8 cellular contexts compared by ENCODE assay signal in the genomic region with DNA sequence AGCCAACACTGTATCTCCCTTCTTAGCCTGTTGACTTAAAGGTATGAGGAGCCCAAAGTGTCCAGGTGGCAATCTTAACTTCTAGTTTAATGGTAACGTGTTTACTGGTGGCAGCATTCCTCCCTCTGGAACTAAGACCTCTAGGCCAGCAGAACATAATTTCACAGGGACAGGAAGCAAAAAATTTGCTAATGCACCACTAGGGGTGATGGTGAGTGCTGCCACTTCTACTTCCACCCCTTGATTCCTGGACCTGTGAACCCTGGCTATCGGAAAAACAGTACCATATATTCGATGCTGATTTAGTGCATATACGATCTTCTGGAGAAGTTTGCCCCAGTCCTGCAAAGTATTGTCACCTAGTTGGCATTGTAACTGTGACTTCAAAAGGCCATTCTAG.
DNase-seq lines count a peak whose midpoint lies in the region; ATAC-seq and TF ChIP-seq lines count a peak whose summit lies in the region.
"Not testable (repeated sequence)": the region's sequence is repeated elsewhere in the genome, so short reads cannot be mapped to it uniquely, and the experiment has no call there.

No MANE protein-coding gene starts in this region.

- in situ Hi-C loops in brain microvascular endothelial cell (cut with HindIII; ENCODE audit: low pct_ligation_motif_present, low sequenced_read_pairs): not testable (repeated sequence)

- POLR2A ChIA-PET in OCI-LY7 (lab: Charles Lee): not testable (repeated sequence)

- H3K9me2 ChIP-seq in OCI-LY7 (ENCODE audit: insufficient read depth, low read length): not testable (repeated sequence)

- TF ChIP-seq CTCF in AG09309 (IDR thresholded peaks at IDR 0.05; ENCODE audit: control insufficient read depth, insufficient read depth, low read depth, low read length, missing control alignments) (peak; percentile 13), GM12865 (IDR thresholded peaks at IDR 0.05; ENCODE audit: insufficient read depth, low read depth, low read length, missing control alignments) (peak; percentile 18), HFF-Myc (IDR thresholded peaks at IDR 0.05; ENCODE audit: low read depth, low read length, missing control alignments) (peak; percentile 20), OCI-LY7 (conservative IDR thresholded peaks at IDR 0.05; ENCODE audit: low read length) (peak; percentile 43), brain microvascular endothelial cell (IDR thresholded peaks at IDR 0.05; ENCODE audit: low read depth, low read length, missing control alignments) (peak; percentile 42), endodermal cell (conservative IDR thresholded peaks at IDR 0.05) (peak; percentile 63), foreskin keratinocyte (conservative IDR thresholded peaks at IDR 0.05) (peak; percentile 17), osteocyte (IDR thresholded peaks at IDR 0.05) (peak; percentile 22)

- not testable (repeated sequence) for H3K4me2 ChIP-seq in OCI-LY7 (ENCODE audit: low read length)

- H3K36me3 ChIP-seq in OCI-LY7 (ENCODE audit: insufficient read depth, low read length); brain microvascular endothelial cell (replicated peaks); endodermal cell (ENCODE audit: control insufficient read depth, insufficient read depth, low read length): not testable (repeated sequence)

- not testable (repeated sequence) for DNase-seq in AG09309 (ENCODE audit: low read depth); GM12865 (ENCODE audit: low read depth); HFF-Myc (ENCODE audit: extremely low read depth, low read depth); OCI-LY7 (ENCODE audit: low spot score); brain microvascular endothelial cell; endodermal cell; foreskin keratinocyte; osteocyte (ENCODE audit: extremely low spot score, unreplicated experiment)

- CTCF ChIA-PET in OCI-LY7 (lab: Charles Lee; ENCODE audit: unreplicated experiment): not testable (repeated sequence)

- H3K9ac ChIP-seq in endodermal cell (ENCODE audit: extremely low read depth, low read length, poor library complexity, severe bottlenecking): not testable (repeated sequence)

- peaks cover 22% of the 10 kb centered on the region for H3K36me3 Mint-ChIP-seq in endodermal cell (ENCODE audit: low read depth)
- H3K36me3 Mint-ChIP-seq in osteocyte (ENCODE audit: unreplicated experiment): not testable (repeated sequence)

- not testable (repeated sequence) for H3K9me3 ChIP-seq in OCI-LY7 (ENCODE audit: low read length)
- H3K9me3 ChIP-seq in endodermal cell (ENCODE audit: control insufficient read depth, low read length): peaks cover 14% of the 10 kb centered on the region

- H3K79me2 ChIP-seq in OCI-LY7 (ENCODE audit: insufficient read depth, low read depth, low read length): not testable (repeated sequence)

- H3K27me3 ChIP-seq in brain microvascular endothelial cell (replicated peaks); endodermal cell (ENCODE audit: control insufficient read depth, insufficient read depth, low read length, poor library complexity, severe bottlenecking); foreskin keratinocyte: not testable (repeated sequence)

- H2AFZ ChIP-seq in OCI-LY7 (ENCODE audit: low read length): not testable (repeated sequence)

- not testable (repeated sequence) for H3K27ac ChIP-seq in OCI-LY7 (ENCODE audit: low read depth, low read length, poor library complexity, severe bottlenecking); brain microvascular endothelial cell; endodermal cell (ENCODE audit: low read depth, low read length); foreskin keratinocyte

- H3K4me1 Mint-ChIP-seq in endodermal cell; osteocyte (ENCODE audit: unreplicated experiment): not testable (repeated sequence)

- not testable (repeated sequence) for BruUV-seq in OCI-LY7 (replicated peaks; lab: Mats Ljungman, UMichigan)

- H3K27ac Mint-ChIP-seq in endodermal cell; osteocyte (ENCODE audit: unreplicated experiment): not testable (repeated sequence)

- 92 to 95% methylated on average over 4 of the region's 4 CpGs for WGBS in endodermal cell (ENCODE audit: insufficient coverage in 1 of 2, insufficient read length in 1 of 2), 2 experiments

- not testable (repeated sequence) for H3K27me3 Mint-ChIP-seq in endodermal cell (ENCODE audit: insufficient read depth); osteocyte (ENCODE audit: unreplicated experiment)

- intact Hi-C loops in OCI-LY7 (cut with micrococcal nuclease; ENCODE audit: unreplicated experiment): not testable (repeated sequence)

- H3K9me3 Mint-ChIP-seq in endodermal cell (peaks cover 32% of the 10 kb centered on the region), osteocyte (ENCODE audit: unreplicated experiment) (peaks cover 11% of the 10 kb centered on the region)

- ATAC-seq in foreskin keratinocyte: not testable (repeated sequence)

- not testable (repeated sequence) for H3K4me3 Mint-ChIP-seq in endodermal cell; osteocyte (ENCODE audit: unreplicated experiment)

- H4K20me1 ChIP-seq in OCI-LY7 (ENCODE audit: insufficient read depth, low read length): not testable (repeated sequence)

- H3K4me3 ChIP-seq in AG09309 (ENCODE audit: control insufficient read depth, low read depth, low read length); GM12865 (ENCODE audit: low read depth, low read length); HFF-Myc (replicated peaks; ENCODE audit: low read depth, low read length); OCI-LY7 (ENCODE audit: low read depth, low read length, poor library complexity, severe bottlenecking); brain microvascular endothelial cell (ENCODE audit: low read depth, low read length); endodermal cell (ENCODE audit: low read length): not testable (repeated sequence)

- not testable (repeated sequence) for H3K4me1 ChIP-seq in OCI-LY7 (ENCODE audit: insufficient read depth, low read length, poor library complexity, severe bottlenecking); endodermal cell (ENCODE audit: control insufficient read depth, insufficient read depth, low read length); foreskin keratinocyte

Comparison
In these comparisons a context has a peak if more than half of its experiments do, and no peak if none do; other contexts are left out.
1. CTCF ChIP-seq: peak in every context shown above with its lines; median percentile 63 in endodermal cell; 43 in OCI-LY7; 42 in brain microvascular endothelial cell; 22 in osteocyte; 20 in HFF-Myc; 18 in GM12865; 17 in foreskin keratinocyte; 13 in AG09309.